ENCODE assay signal across 39 cellular contexts in genomic region chr3:64680334-64680733, GRCh38. TPM values are rescaled to one million over a fixed set of nuclear protein-coding genes. Genes with fewer than 3 reads are reported as not detected.
"Had no signal": no experiment of that assay in that cellular context is flagged by ENCODE, and none has a peak within 500 bp of the region (broad histone marks: within the 10 kb centered on the region; RNA-seq: fewer than 3 reads in every experiment).

No MANE protein-coding gene starts in this region.

- ATAC-seq: activated naive CD4-positive, alpha-beta T cell treated with anti-CD3 and anti-CD28 coated beads, Interleukin-2, amount 50 U/mL, for 72 hours; activated naive CD8-positive, alpha-beta T cell treated with anti-CD3 and anti-CD28 coated beads, Interleukin-2, amount 50 U/mL, for 24 hours; activated T-cell treated with anti-CD3 and anti-CD28 coated beads, Interleukin-2, amount 50 U/mL, for 4 hours; activated T-cell treated with anti-CD3 and anti-CD28 coated beads, Interleukin-2, amount 50 U/mL, for 72 hours; activated T-helper 17 cell treated with anti-CD3 and anti-CD28 coated beads, Interleukin-2, amount 50 U/mL, for 72 hours; body of pancreas had no signal

- H3K9me3 Mint-ChIP-seq: activated naive CD4-positive, alpha-beta T cell treated with anti-CD3 and anti-CD28 coated beads for 36 hours; activated naive CD4-positive, alpha-beta T cell treated with anti-CD3 and anti-CD28 coated beads, Interleukin-2, amount 10 ng/mL, durations not matched to agents 7 days and 5 days; activated naive CD4-positive, alpha-beta T cell treated with anti-CD3 and anti-CD28 coated beads, Interleukin-2, amount 50 U/mL, for 24 hours; activated naive CD8-positive, alpha-beta T cell treated with anti-CD3 and anti-CD28 coated beads for 36 hours; activated naive CD8-positive, alpha-beta T cell treated with anti-CD3 and anti-CD28 coated beads, Interleukin-2, amount 50 U/mL, for 24 hours; activated T-cell treated with anti-CD3 and anti-CD28 coated beads, Interleukin-2, amount 50 U/mL, for 24 hours; activated T-helper 1 cell treated with anti-CD3 and anti-CD28 coated beads, Interleukin-12 subunit alpha, Interleukin-12 subunit beta, Interleukin-2, Interleukin-4 antibody, amounts not matched to agents 30 ng/mL and 10 ng/mL and 1 ng/mL, durations not matched to agents 14 hours and 24 hours and 36 hours; activated T-helper 17 cell treated with anti-CD3 and anti-CD28 coated beads, Interleukin-2, amount 50 U/mL, for 72 hours; activated T-helper 2 cell treated with anti-CD3 and anti-CD28 coated beads, Interferon-gamma antibody, Interleukin-2, Interleukin-4, amounts not matched to agents 10 μg/mL and 5 μg/mL and 100 μg/mL, durations not matched to agents 14 hours and 24 hours and 36 hours; brain had no signal

- H3K4me3 Mint-ChIP-seq: activated naive CD4-positive, alpha-beta T cell treated with anti-CD3 and anti-CD28 coated beads for 36 hours; activated naive CD4-positive, alpha-beta T cell treated with anti-CD3 and anti-CD28 coated beads, Interleukin-2, amount 10 ng/mL, durations not matched to agents 7 days and 5 days; activated naive CD4-positive, alpha-beta T cell treated with anti-CD3 and anti-CD28 coated beads, Interleukin-2, amount 50 U/mL, for 24 hours; activated naive CD8-positive, alpha-beta T cell; activated naive CD8-positive, alpha-beta T cell treated with anti-CD3 and anti-CD28 coated beads for 36 hours; activated naive CD8-positive, alpha-beta T cell treated with anti-CD3 and anti-CD28 coated beads, Interleukin-2, amount 10 ng/mL, durations not matched to agents 7 days and 5 days; activated naive CD8-positive, alpha-beta T cell treated with anti-CD3 and anti-CD28 coated beads, Interleukin-2, amount 50 U/mL, for 24 hours; activated T-cell treated with anti-CD3 and anti-CD28 coated beads, Interleukin-2, amount 50 U/mL, for 24 hours; activated T-cell treated with anti-CD3 and anti-CD28 coated beads, Interleukin-2, amount 50 U/mL, for 4 hours; activated T-cell treated with anti-CD3 and anti-CD28 coated beads, Interleukin-2, amount 50 U/mL, for 72 hours; activated T-helper 1 cell treated with anti-CD3 and anti-CD28 coated beads, Interleukin-12 subunit alpha, Interleukin-12 subunit beta, Interleukin-2, Interleukin-4 antibody, amounts not matched to agents 30 ng/mL and 10 ng/mL and 1 ng/mL, durations not matched to agents 14 hours and 24 hours and 36 hours; activated T-helper 17 cell treated with anti-CD3 and anti-CD28 coated beads, Interleukin-2, amount 50 U/mL, for 72 hours; brain; central memory CD8-positive, alpha-beta T cell had no signal

- H3K4me1 ChIP-seq: breast epithelium had no signal

- H3K4me3 ChIP-seq: adrenal gland, ascending aorta, body of pancreas, breast epithelium, cardiac muscle cell had no signal

- H3K36me3 ChIP-seq: brain microvascular endothelial cell, breast epithelium had no signal

- DNase-seq: activated effector memory CD4-positive, alpha-beta T cell treated with anti-CD3 and anti-CD28 coated beads, Interleukin-2, amount 50 U/mL, for 16 hours; activated effector memory CD4-positive, alpha-beta T cell treated with Interleukin-2 at 50 U/mL for 16 hours; activated gamma-delta T cell; activated gamma-delta T cell treated with Interleukin-2 at 50 U/mL for 16 hours; activated naive CD4-positive, alpha-beta T cell; activated naive CD4-positive, alpha-beta T cell treated with anti-CD3 and anti-CD28 coated beads for 36 hours; activated naive CD4-positive, alpha-beta T cell treated with anti-CD3 and anti-CD28 coated beads, Interleukin-2, amount 10 ng/mL, durations not matched to agents 7 days and 5 days; activated naive CD4-positive, alpha-beta T cell treated with anti-CD3 and anti-CD28 coated beads, Interleukin-2, amount 50 U/mL, for 16 hours; activated naive CD4-positive, alpha-beta T cell treated with Interleukin-2 at 50 U/mL for 16 hours; activated naive CD8-positive, alpha-beta T cell treated with anti-CD3 and anti-CD28 coated beads for 36 hours; activated naive CD8-positive, alpha-beta T cell treated with anti-CD3 and anti-CD28 coated beads, Interleukin-2, amount 10 ng/mL, durations not matched to agents 7 days and 5 days; activated naive CD8-positive, alpha-beta T cell treated with anti-CD3 and anti-CD28 coated beads, Interleukin-2, amount 50 U/mL, for 24 hours; activated T-cell treated with anti-CD3 and anti-CD28 coated beads, Interleukin-2, amount 50 U/mL, for 24 hours; activated T-cell treated with anti-CD3 and anti-CD28 coated beads, Interleukin-2, amount 50 U/mL, for 4 hours; activated T-cell treated with anti-CD3 and anti-CD28 coated beads, Interleukin-2, amount 50 U/mL, for 48 hours; activated T-cell treated with anti-CD3 and anti-CD28 coated beads, Interleukin-2, amount 50 U/mL, for 72 hours; adrenal gland; amniotic stem cell; amygdala; anterior cingulate cortex; aorta; body of pancreas; brain microvascular endothelial cell; caudate nucleus; central memory CD4-positive, alpha-beta T cell; cerebellar nuclear complex had no signal

- H3K27ac Mint-ChIP-seq: activated naive CD4-positive, alpha-beta T cell treated with anti-CD3 and anti-CD28 coated beads for 36 hours; activated naive CD4-positive, alpha-beta T cell treated with anti-CD3 and anti-CD28 coated beads, Interleukin-2, amount 10 ng/mL, durations not matched to agents 7 days and 5 days; activated naive CD4-positive, alpha-beta T cell treated with anti-CD3 and anti-CD28 coated beads, Interleukin-2, amount 50 U/mL, for 24 hours; activated naive CD4-positive, alpha-beta T cell treated with anti-CD3 and anti-CD28 coated beads, Interleukin-2, amount 50 U/mL, for 72 hours; activated naive CD8-positive, alpha-beta T cell; activated naive CD8-positive, alpha-beta T cell treated with anti-CD3 and anti-CD28 coated beads for 36 hours; activated naive CD8-positive, alpha-beta T cell treated with anti-CD3 and anti-CD28 coated beads, Interleukin-2, amount 10 ng/mL, durations not matched to agents 7 days and 5 days; activated naive CD8-positive, alpha-beta T cell treated with anti-CD3 and anti-CD28 coated beads, Interleukin-2, amount 50 U/mL, for 24 hours; activated T-cell treated with anti-CD3 and anti-CD28 coated beads, Interleukin-2, amount 50 U/mL, for 24 hours; activated T-cell treated with anti-CD3 and anti-CD28 coated beads, Interleukin-2, amount 50 U/mL, for 72 hours; activated T-helper 1 cell treated with anti-CD3 and anti-CD28 coated beads, Interleukin-12 subunit alpha, Interleukin-12 subunit beta, Interleukin-2, Interleukin-4 antibody, amounts not matched to agents 30 ng/mL and 10 ng/mL and 1 ng/mL, durations not matched to agents 14 hours and 24 hours and 36 hours; activated T-helper 17 cell treated with anti-CD3 and anti-CD28 coated beads, Interleukin-2, amount 50 U/mL, for 72 hours; activated T-helper 2 cell treated with anti-CD3 and anti-CD28 coated beads, Interferon-gamma antibody, Interleukin-2, Interleukin-4, amounts not matched to agents 10 μg/mL and 5 μg/mL and 100 μg/mL, durations not matched to agents 14 hours and 24 hours and 36 hours; brain had no signal

- FAIRE-seq: astrocyte, bronchial epithelial cell had no signal

- H3K27ac ChIP-seq: adrenal gland, ascending aorta, body of pancreas, brain microvascular endothelial cell, breast epithelium, cardiac muscle cell had no signal

- H3K4me1 Mint-ChIP-seq: activated naive CD4-positive, alpha-beta T cell treated with anti-CD3 and anti-CD28 coated beads, Interleukin-2, amount 10 ng/mL, durations not matched to agents 7 days and 5 days; activated naive CD4-positive, alpha-beta T cell treated with anti-CD3 and anti-CD28 coated beads, Interleukin-2, amount 50 U/mL, for 24 hours; activated naive CD8-positive, alpha-beta T cell treated with anti-CD3 and anti-CD28 coated beads for 36 hours; activated naive CD8-positive, alpha-beta T cell treated with anti-CD3 and anti-CD28 coated beads, Interleukin-2, amount 10 ng/mL, durations not matched to agents 7 days and 5 days; activated naive CD8-positive, alpha-beta T cell treated with anti-CD3 and anti-CD28 coated beads, Interleukin-2, amount 50 U/mL, for 24 hours; activated T-helper 17 cell treated with anti-CD3 and anti-CD28 coated beads, Interleukin-2, amount 50 U/mL, for 72 hours; central memory CD8-positive, alpha-beta T cell had no signal

- H3K36me3 Mint-ChIP-seq: activated naive CD4-positive, alpha-beta T cell treated with anti-CD3 and anti-CD28 coated beads, Interleukin-2, amount 10 ng/mL, durations not matched to agents 7 days and 5 days; activated naive CD4-positive, alpha-beta T cell treated with anti-CD3 and anti-CD28 coated beads, Interleukin-2, amount 50 U/mL, for 24 hours; activated naive CD8-positive, alpha-beta T cell; activated naive CD8-positive, alpha-beta T cell treated with anti-CD3 and anti-CD28 coated beads for 36 hours; activated naive CD8-positive, alpha-beta T cell treated with anti-CD3 and anti-CD28 coated beads, Interleukin-2, amount 10 ng/mL, durations not matched to agents 7 days and 5 days had no signal

- H3K27me3 ChIP-seq: adrenal gland, ascending aorta, body of pancreas, brain microvascular endothelial cell, breast epithelium, cardiac muscle cell had no signal

- H3K9me3 ChIP-seq: adrenal gland, ascending aorta, body of pancreas, breast epithelium had no signal

RNA-seq across cellular contexts. Expression of gene ADAMTS9, which starts 7.5 kb away (rescaled TPM):
- total RNA-seq: activated naive CD4-positive, alpha-beta T cell treated with anti-CD3 and anti-CD28 coated beads for 36 hours; activated naive CD4-positive, alpha-beta T cell treated with anti-CD3 and anti-CD28 coated beads, Interleukin-2, amount 50 U/mL, for 72 hours; activated naive CD8-positive, alpha-beta T cell treated with anti-CD3 and anti-CD28 coated beads for 36 hours; activated naive CD8-positive, alpha-beta T cell treated with anti-CD3 and anti-CD28 coated beads, Interleukin-2, amount 10 ng/mL, durations not matched to agents 7 days and 5 days; activated T-cell treated with anti-CD3 and anti-CD28 coated beads, Interleukin-2, amount 50 U/mL, for 72 hours; activated T-helper 1 cell treated with anti-CD3 and anti-CD28 coated beads, Interleukin-12 subunit alpha, Interleukin-12 subunit beta, Interleukin-2, Interleukin-4 antibody, amounts not matched to agents 30 ng/mL and 10 ng/mL and 1 ng/mL, durations not matched to agents 14 hours and 24 hours and 36 hours; activated T-helper 17 cell treated with anti-CD3 and anti-CD28 coated beads, Interleukin-2, amount 50 U/mL, for 72 hours; activated T-helper 2 cell treated with anti-CD3 and anti-CD28 coated beads, Interferon-gamma antibody, Interleukin-2, Interleukin-4, amounts not matched to agents 10 μg/mL and 5 μg/mL and 100 μg/mL, durations not matched to agents 14 hours and 24 hours and 36 hours had no signal
